In genomic region chr6:4577406-4577805, GRCh38 we compare ENCODE assay signal across 13 cellular contexts.
DNase-seq lines count a peak whose midpoint lies in the region; ATAC-seq, FAIRE-seq and TF ChIP-seq lines count a peak whose summit lies in the region.
"Had no signal": no experiment of that assay in that cellular context is flagged by ENCODE, and none has a peak within 500 bp of the region (broad histone marks: within the 10 kb centered on the region; RNA-seq: fewer than 3 reads in every experiment).

No MANE protein-coding gene starts in this region.

- H3K4me3 Mint-ChIP-seq in activated T-cell treated with anti-CD3 and anti-CD28 coated beads, Interleukin-2, amount 50 U/mL, for 72 hours = no peak overlapping the region

- H3K27me3 ChIP-seq in Panc1 (ENCODE audit: control insufficient read depth, insufficient read depth, low read length) (no peaks in the 10 kb centered on the region), pancreas (no peaks in the 10 kb centered on the region)
- H3K27me3 ChIP-seq: thyroid gland had no signal

- no peaks in the 10 kb centered on the region for H3K4me1 Mint-ChIP-seq in activated T-cell treated with anti-CD3 and anti-CD28 coated beads, Interleukin-2, amount 50 U/mL, for 72 hours (ENCODE audit: low read depth)

- peaks cover 3 to 5% of the 10 kb centered on the region in 2 donors for H3K9me3 Mint-ChIP-seq in activated T-cell treated with anti-CD3 and anti-CD28 coated beads, Interleukin-2, amount 50 U/mL, for 72 hours

- H3K36me3 ChIP-seq in Panc1 (ENCODE audit: control insufficient read depth, insufficient read depth, low read length) (no peaks in the 10 kb centered on the region), pancreas (no peaks in the 10 kb centered on the region)
- H3K36me3 ChIP-seq: thyroid gland had no signal

- intact Hi-C loops in Panc1 (cut with micrococcal nuclease; ENCODE audit: unreplicated experiment) (no loop called here), pancreas (cut with DNase I) (no loop called here)

- WGBS in pancreas, 2 donors = 11 to 14% methylated on average over 2 of the region's 2 CpGs

- no TSS peak for BruUV-seq in Panc1 (replicated peaks; lab: Mats Ljungman, UMichigan)

- CTCF ChIA-PET in Panc1 (lab: Charles Lee) = no interaction called here

- TF ChIP-seq CTCF in AG09309 (IDR thresholded peaks at IDR 0.05; ENCODE audit: control insufficient read depth, insufficient read depth, low read depth, low read length, missing control alignments) (no peak), Panc1 (IDR thresholded peaks at IDR 0.05) (no peak), pancreas (IDR thresholded peaks at IDR 0.05) (no peak), D721Med (IDR thresholded peaks at IDR 0.05; ENCODE audit: insufficient read depth, missing control alignments) (no peak)

- in situ Hi-C loops in Panc1 (cut with HindIII; ENCODE audit: low pct_unique_long_range_greater_than_20kb, low sequenced_read_pairs) = no loop called here

- H3K4me1 ChIP-seq in Panc1 (ENCODE audit: control insufficient read depth, insufficient read depth, low read length) = no peaks in the 10 kb centered on the region
- H3K4me1 ChIP-seq in pancreas = no peaks in the 10 kb centered on the region

- H3K27ac ChIP-seq in Panc1 (ENCODE audit: low read length) = no peak overlapping the region
- H3K27ac ChIP-seq in pancreas = no peak overlapping the region
- H3K27ac ChIP-seq: coronary artery, thyroid gland had no signal

- ATAC-seq in Panc1 = no peak
- peak; percentile 62 to 91 (median 90) for ATAC-seq in pancreas
- ATAC-seq in SK-N-SH treated with all-trans-retinoic acid at 6 μM for 48 hours = no peak
- ATAC-seq in activated T-cell treated with anti-CD3 and anti-CD28 coated beads, Interleukin-2, amount 50 U/mL, for 72 hours (replicated peaks in 1 of 2) = no peak
- ATAC-seq: GM12878 had no signal

- H3K4me3 ChIP-seq in AG09309 (ENCODE audit: control insufficient read depth, low read depth, low read length) (no peak overlapping the region), Panc1 (ENCODE audit: low read depth in 2 of 2, low read length in 2 of 2) (no peak overlapping the region), pancreas (no peak overlapping the region)
- H3K4me3 ChIP-seq: coronary artery, GM12878, thyroid gland had no signal

- H3K9me3 ChIP-seq in Panc1 (ENCODE audit: control insufficient read depth, insufficient read depth, low read depth, low read length) (no peaks in the 10 kb centered on the region), pancreas (no peaks in the 10 kb centered on the region)
- H3K9me3 ChIP-seq: thyroid gland had no signal

- no peak overlapping the region for H3K27ac Mint-ChIP-seq in activated T-cell treated with anti-CD3 and anti-CD28 coated beads, Interleukin-2, amount 50 U/mL, for 72 hours

- FAIRE-seq in pancreas (lab: Jason Lieb, UNC) (no peak), D721Med (lab: Jason Lieb, UNC) (no peak)
- FAIRE-seq: GM12878 had no signal

- POLR2A ChIA-PET in Panc1 (lab: Charles Lee) = no interaction called here

- DNase-seq in AG09309 (ENCODE audit: low read depth) = peak; percentile 67
- peak; percentile 47 for DNase-seq in Panc1 (ENCODE audit: low read depth, low spot score)
- DNase-seq in fibroblast of gingiva (ENCODE audit: low read depth) = peak; percentile 97
- peak in 4 of 6 donors; percentile 5 to 46 (median 22) for DNase-seq in pancreas
- DNase-seq in central memory CD4-positive, alpha-beta T cell = no peak
- no peak for DNase-seq in D721Med (ENCODE audit: insufficient read length, low spot score)
- no peak for DNase-seq in activated T-cell treated with anti-CD3 and anti-CD28 coated beads, Interleukin-2, amount 50 U/mL, for 72 hours
- DNase-seq: NCI-H2081; stimulated activated CD4-positive, alpha-beta T cell treated with anti-CD3 and anti-CD28 coated beads, Interleukin-4, amount 100 ng/mL, for 24 hours; thyroid gland had no signal

- peaks cover 0 to 2% of the 10 kb centered on the region in 2 donors for H3K36me3 Mint-ChIP-seq in activated T-cell treated with anti-CD3 and anti-CD28 coated beads, Interleukin-2, amount 50 U/mL, for 72 hours (ENCODE audit: insufficient read depth in 2 of 2)

- peaks cover 29% of the 10 kb centered on the region for H3K27me3 Mint-ChIP-seq in activated T-cell treated with anti-CD3 and anti-CD28 coated beads, Interleukin-2, amount 50 U/mL, for 72 hours (ENCODE audit: low read depth)

TF ChIP-seq in SK-N-SH treated with all-trans-retinoic acid at 6 μM for 48 hours, 23 proteins besides CTCF, POLR2A, EP300 and RAD21:
- TF ChIP-seq POU6F1 (CRISPR knock-in tag; IDR thresholded peaks at IDR 0.05; ENCODE audit: borderline replicate concordance, low read depth) (no peak), GLIS3 (CRISPR knock-in tag; IDR thresholded peaks at IDR 0.05) (no peak), CSRNP3 (CRISPR knock-in tag; IDR thresholded peaks at IDR 0.05) (no peak), PATZ1 (CRISPR knock-in tag; IDR thresholded peaks at IDR 0.05; ENCODE audit: borderline replicate concordance) (no peak), ZFP30 (CRISPR knock-in tag; IDR thresholded peaks at IDR 0.05) (no peak), PPARA (CRISPR knock-in tag; IDR thresholded peaks at IDR 0.05; ENCODE audit: borderline replicate concordance) (no peak), ESRRG (CRISPR knock-in tag; IDR thresholded peaks at IDR 0.05) (no peak), ARNTL (CRISPR knock-in tag; IDR thresholded peaks at IDR 0.05; ENCODE audit: borderline replicate concordance, low read depth) (no peak), ZNF565 (CRISPR knock-in tag; conservative IDR thresholded peaks at IDR 0.05; ENCODE audit: low read depth) (no peak), CREB5 (CRISPR knock-in tag; IDR thresholded peaks at IDR 0.05; ENCODE audit: low read depth) (no peak), TOX (CRISPR knock-in tag; IDR thresholded peaks at IDR 0.05; ENCODE audit: borderline replicate concordance) (no peak), ZFP3 (CRISPR knock-in tag; IDR thresholded peaks at IDR 0.05) (no peak), ISL1 (CRISPR knock-in tag; IDR thresholded peaks at IDR 0.05) (no peak), RARB (CRISPR knock-in tag; IDR thresholded peaks at IDR 0.05) (no peak), TCF4 (CRISPR knock-in tag; IDR thresholded peaks at IDR 0.05; ENCODE audit: borderline replicate concordance) (no peak), ZNF70 (CRISPR knock-in tag; IDR thresholded peaks at IDR 0.05) (no peak), BACH2 (CRISPR knock-in tag; IDR thresholded peaks at IDR 0.05; ENCODE audit: borderline replicate concordance) (no peak), ZC3H10 (CRISPR knock-in tag; IDR thresholded peaks at IDR 0.05) (no peak)

Comparison
In these comparisons a context has a peak if more than half of its experiments do, and no peak if none do; other contexts are left out.
1. DNase-seq: peak in AG09309 (single experiment), Panc1 (single experiment), fibroblast of gingiva (single experiment) and pancreas (4 of 6); none in central memory CD4-positive, alpha-beta T cell (single experiment), D721Med (single experiment) and activated T-cell treated with anti-CD3 and anti-CD28 coated beads, Interleukin-2, amount 50 U/mL, for 72 hours (0 of 2).
2. ATAC-seq: peak in pancreas (4 of 4); none in Panc1 (single experiment), SK-N-SH treated with all-trans-retinoic acid at 6 μM for 48 hours (single experiment) and activated T-cell treated with anti-CD3 and anti-CD28 coated beads, Interleukin-2, amount 50 U/mL, for 72 hours (0 of 2).